In genomic region chr11:10857604-10858504, GRCh38 we compare ENCODE assay signal across 1 cellular context.
TF ChIP-seq lines count a peak whose summit lies in the region.

Gene ZBED5 (minus strand): TSS chr11:10858053. CDS start chr11:10854945, 3,108 bp downstream.

TF ChIP-seq in WTC11, 78 proteins besides CTCF, POLR2A, EP300 and RAD21 (continued from another document):
- TF ChIP-seq, protein P1, sequence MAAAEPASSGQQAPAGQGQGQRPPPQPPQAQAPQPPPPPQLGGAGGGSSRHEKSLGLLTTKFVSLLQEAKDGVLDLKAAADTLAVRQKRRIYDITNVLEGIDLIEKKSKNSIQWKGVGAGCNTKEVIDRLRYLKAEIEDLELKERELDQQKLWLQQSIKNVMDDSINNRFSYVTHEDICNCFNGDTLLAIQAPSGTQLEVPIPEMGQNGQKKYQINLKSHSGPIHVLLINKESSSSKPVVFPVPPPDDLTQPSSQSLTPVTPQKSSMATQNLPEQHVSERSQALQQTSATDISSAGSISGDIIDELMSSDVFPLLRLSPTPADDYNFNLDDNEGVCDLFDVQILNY (CRISPR knock-in tag; IDR thresholded peaks at IDR 0.05): peak; percentile 32; the same call in 1 of the 2 replicates
- TF ChIP-seq ZNF263 (CRISPR knock-in tag; IDR thresholded peaks at IDR 0.05; ENCODE audit: low read depth) (no peak), E2F4 (CRISPR knock-in tag; IDR thresholded peaks at IDR 0.05; ENCODE audit: borderline replicate concordance, low read depth) (0 out of 2 replicates have a peak, but pooled peaks have one; percentile 36)
